ENCODE assay signal across 2 cellular contexts in the genomic region with DNA sequence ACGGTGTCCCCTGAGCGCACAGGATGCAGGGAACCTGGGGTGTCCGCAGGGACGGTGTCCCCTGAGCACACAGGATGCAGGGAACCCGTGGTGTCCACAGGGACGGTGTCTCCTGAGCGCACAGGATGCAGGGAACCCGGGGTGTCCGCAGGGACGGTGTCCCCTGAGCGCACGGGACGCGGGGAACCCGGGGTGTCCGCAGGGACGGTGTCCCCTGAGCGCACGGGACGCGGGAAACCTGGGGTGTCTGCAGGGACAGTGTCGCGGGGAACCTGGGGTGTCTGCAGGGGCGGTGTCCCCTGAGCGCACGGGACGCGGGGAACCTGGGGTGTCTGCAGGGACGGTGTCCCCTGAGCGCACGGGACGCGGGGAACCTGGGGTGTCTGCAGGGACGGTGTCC. TPM values are rescaled to one million over a fixed set of nuclear protein-coding genes. Genes with fewer than 3 reads are reported as not detected.
"Had no signal": no experiment of that assay in that cellular context is flagged by ENCODE, and none has a peak within 500 bp of the region (broad histone marks: within the 10 kb centered on the region; RNA-seq: fewer than 3 reads in every experiment).

No MANE protein-coding gene starts in this region.

RNA-seq across cellular contexts. Expression of a gene that starts 47.6 kb away (rescaled TPM):
- total RNA-seq: myocyte had no signal
- polyA plus RNA-seq: mammary epithelial cell had no signal
